25 cellular contexts compared by ENCODE assay signal in genomic region chr12:81136519-81136918, GRCh38. TPM values are rescaled to one million over a fixed set of nuclear protein-coding genes. Genes with fewer than 3 reads are reported as not detected.
DNase-seq lines count a peak whose midpoint lies in the region; ATAC-seq, FAIRE-seq and TF ChIP-seq lines count a peak whose summit lies in the region.
"Had no signal": no experiment of that assay in that cellular context is flagged by ENCODE, and none has a peak within 500 bp of the region (broad histone marks: within the 10 kb centered on the region; RNA-seq: fewer than 3 reads in every experiment).

No MANE protein-coding gene starts in this region.

- no peak for ATAC-seq in GM23338
- ATAC-seq in HepG2: peak; percentile 58
- ATAC-seq in GM18858 (IDR thresholded peaks at IDR 0.05; ENCODE audit: unreplicated experiment): no peak
- ATAC-seq: GM12878 had no signal

- H3K27ac Mint-ChIP-seq in GM23338: 0 out of 2 replicates have a peak overlapping the region, but pooled peaks have one; percentile 13
- peak overlapping the region; percentile 2 for H3K27ac Mint-ChIP-seq in endodermal cell
- H3K27ac Mint-ChIP-seq: CD4-positive, CD25-positive, alpha-beta regulatory T cell; CD8-positive, alpha-beta memory T cell; IgD-negative memory B cell had no signal

- H3K9me3 Mint-ChIP-seq in GM23338 (no peaks in the 10 kb centered on the region), endodermal cell (no peaks in the 10 kb centered on the region)

- H2AFZ ChIP-seq in GM23338 (no peak overlapping the region), HepG2 (ENCODE audit: low read length) (no peak overlapping the region)
- H2AFZ ChIP-seq: GM23248 had no signal

- H3K4me3 Mint-ChIP-seq in GM23338 (no peak overlapping the region), endodermal cell (no peak overlapping the region)
- H3K4me3 Mint-ChIP-seq: CD4-positive, CD25-positive, alpha-beta regulatory T cell; CD8-positive, alpha-beta memory T cell; IgD-negative memory B cell had no signal

- H3K4me3 ChIP-seq in GM23338 (no peak overlapping the region), endodermal cell (ENCODE audit: low read length) (peak overlapping the region; percentile 34), HepG2 (replicated peaks in 1 of 3; ENCODE audit: insufficient read depth in 1 of 3, low read depth in 2 of 3, low read length in 3 of 3) (no peak overlapping the region)
- H3K4me3 ChIP-seq: GM12878, GM23248 had no signal

- H3K36me3 ChIP-seq in GM23338 (ENCODE audit: insufficient read depth) (no peaks in the 10 kb centered on the region), endodermal cell (ENCODE audit: control insufficient read depth, insufficient read depth, low read length) (peaks cover 24% of the 10 kb centered on the region), HepG2 (replicated peaks in 1 of 2; ENCODE audit: control insufficient read depth in 1 of 2, insufficient read depth in 2 of 2, low read length in 2 of 2) (peaks cover 6 to 19% of the 10 kb centered on the region in 2 experiments; a peak in 4 of 5 replicates)
- H3K36me3 ChIP-seq: BE2C had no signal

- H3K79me2 ChIP-seq in GM23338 (replicated peaks; ENCODE audit: insufficient read depth) (no peaks in the 10 kb centered on the region), HepG2 (ENCODE audit: insufficient read depth, low read length) (peaks cover 13% of the 10 kb centered on the region)

- CTCF ChIA-PET in HepG2 (lab: Yijun Ruan, JAX; ENCODE audit: low intra/inter-chr PET ratio, low total read pairs): no interaction called here

- H3K27me3 ChIP-seq in GM23338 (ENCODE audit: insufficient read depth) (no peaks in the 10 kb centered on the region), endodermal cell (ENCODE audit: control insufficient read depth, insufficient read depth, low read length, poor library complexity, severe bottlenecking) (no peaks in the 10 kb centered on the region), HepG2 (ENCODE audit: control insufficient read depth in 1 of 2, insufficient read depth in 2 of 2, low read length in 2 of 2) (no peaks in the 10 kb centered on the region)

- no TSS peak for BruUV-seq in HepG2 (replicated peaks; lab: Mats Ljungman, UMichigan)

- no peak for TF ChIP-seq POLR2A in HepG2 (IDR thresholded peaks at IDR 0.05; ENCODE audit: insufficient read depth in 1 of 2, low read depth in 2 of 2, low read length in 2 of 2)

- TF ChIP-seq RAD21 in HepG2 (CRISPR knock-in tag; IDR thresholded peaks at IDR 0.05): no peak

- H3K27ac ChIP-seq in GM23338 (ENCODE audit: low read depth) (no peak overlapping the region), endodermal cell (ENCODE audit: low read depth, low read length) (no peak overlapping the region), HepG2 (ENCODE audit: extremely low read length, insufficient read depth, low read length) (peak overlapping the region; percentile 46)
- H3K27ac ChIP-seq: GM23248 had no signal

- no peak overlapping the region for H3K9ac ChIP-seq in endodermal cell (ENCODE audit: extremely low read depth, low read length, poor library complexity, severe bottlenecking)
- H3K9ac ChIP-seq in HepG2 (ENCODE audit: insufficient read depth, low read depth, low read length): no peak overlapping the region
- H3K9ac ChIP-seq: GM23248 had no signal

- H3K4me2 ChIP-seq in GM23338 (no peak overlapping the region), HepG2 (ENCODE audit: low read depth, low read length) (no peak overlapping the region)

- intact Hi-C loops in HepG2 (cut with micrococcal nuclease; ENCODE audit: unreplicated experiment): no loop called here

- DNase-seq in GM23338 (ENCODE audit: low spot score): no peak
- DNase-seq in endodermal cell: no peak
- no peak for DNase-seq in HepG2 (ENCODE audit: low spot score)
- DNase-seq in renal cortical epithelial cell (ENCODE audit: low read depth): peak; percentile 48
- no peak for DNase-seq in RCC 7860 (ENCODE audit: low spot score)
- DNase-seq in NCI-H2029 treated with DMSO at 0.1 percent for 48 hours (lab: John Stamatoyannopoulos, UW): no peak
- DNase-seq in frontal cortex (ENCODE audit: low spot score in 2 of 2): no peak
- DNase-seq: ACHN; BE2C; C1 segment of cervical spinal cord; CD4-positive, CD25-positive, alpha-beta regulatory T cell; CD8-positive, alpha-beta memory T cell; COR-L47; DMS153; DND-41; EL; GM23248; H7; KBM-7 had no signal

- TF ChIP-seq EP300 in HepG2 (IDR thresholded peaks at IDR 0.05; ENCODE audit: low read depth in 2 of 2, low read length in 2 of 2) (no peak), HepG2 (CRISPR knock-in tag; IDR thresholded peaks at IDR 0.05; ENCODE audit: borderline replicate concordance) (no peak)

- FAIRE-seq in HepG2 (lab: Jason Lieb, UNC) (no peak), RCC 7860 (lab: Jason Lieb, UNC) (no peak), frontal cortex (lab: Jason Lieb, UNC) (no peak)
- FAIRE-seq: A204.1, GM12878, HTR-8/SVneo had no signal

- no peaks in the 10 kb centered on the region for H3F3A ChIP-seq in GM23338 (replicated peaks; ENCODE audit: low read depth)

- H3K27me3 Mint-ChIP-seq in GM23338 (ENCODE audit: insufficient read depth, low read depth, poor library complexity) (no peaks in the 10 kb centered on the region), endodermal cell (ENCODE audit: insufficient read depth) (no peaks in the 10 kb centered on the region)
- H3K27me3 Mint-ChIP-seq: CD4-positive, CD25-positive, alpha-beta regulatory T cell; CD8-positive, alpha-beta memory T cell; IgD-negative memory B cell had no signal

- H3K4me1 Mint-ChIP-seq in GM23338: no peaks in the 10 kb centered on the region
- H3K4me1 Mint-ChIP-seq in endodermal cell: peaks cover 8% of the 10 kb centered on the region
- H3K4me1 Mint-ChIP-seq: CD4-positive, CD25-positive, alpha-beta regulatory T cell; CD8-positive, alpha-beta memory T cell; IgD-negative memory B cell had no signal

- H3K9me3 ChIP-seq in endodermal cell (ENCODE audit: control insufficient read depth, low read length) (no peaks in the 10 kb centered on the region), HepG2 (ENCODE audit: low read length) (no peaks in the 10 kb centered on the region)
- H3K9me3 ChIP-seq: BE2C had no signal

- TF ChIP-seq CTCF in GM23338 (conservative IDR thresholded peaks at IDR 0.05; ENCODE audit: low read depth in 2 of 2) (no peak), endodermal cell (conservative IDR thresholded peaks at IDR 0.05) (no peak), HepG2 (CRISPR knock-in tag; IDR thresholded peaks at IDR 0.05) (no peak)

- in situ Hi-C loops in HepG2 (cut with HindIII; ENCODE audit: extremely low pct_ligation_motif_present, low pct_unique_long_range_greater_than_20kb): no loop called here

- H3K36me3 Mint-ChIP-seq in GM23338 (ENCODE audit: low read depth) (peaks cover under 1% of the 10 kb centered on the region; the same call in 1 of the 3 replicates), endodermal cell (ENCODE audit: low read depth) (peaks cover 4% of the 10 kb centered on the region)
- H3K36me3 Mint-ChIP-seq: CD4-positive, CD25-positive, alpha-beta regulatory T cell; CD8-positive, alpha-beta memory T cell; IgD-negative memory B cell had no signal

- H3K4me1 ChIP-seq in GM23338 (ENCODE audit: insufficient read depth) (no peaks in the 10 kb centered on the region), endodermal cell (ENCODE audit: control insufficient read depth, insufficient read depth, low read length) (peaks cover 2% of the 10 kb centered on the region), HepG2 (ENCODE audit: insufficient read depth, low read length) (peaks cover 32% of the 10 kb centered on the region)
- H3K4me1 ChIP-seq: BE2C had no signal

- POLR2A ChIA-PET in HepG2 (lab: Yijun Ruan, JAX): interaction anchor here (0.9 to 1.7 kb wide), 5 partner anchors 10 to 200 kb away, joined by 3 to 7 read pairs (median 4); no protein-coding TSS in a partner anchor

- H4K20me1 ChIP-seq in GM23338 (replicated peaks; ENCODE audit: insufficient read depth): no peaks in the 10 kb centered on the region
- no peaks in the 10 kb centered on the region for H4K20me1 ChIP-seq in HepG2 (ENCODE audit: insufficient read depth, low read length)

- no peaks in the 10 kb centered on the region for H3K9me2 ChIP-seq in GM23338 (ENCODE audit: insufficient read depth)

TF ChIP-seq in GM23338, 12 proteins besides CTCF, POLR2A, EP300 and RAD21 (continues in another document):
- TF ChIP-seq JUNB (IDR thresholded peaks at IDR 0.05; ENCODE audit: unreplicated experiment): no peak
- TF ChIP-seq EZH2phosphoT487 (IDR thresholded peaks at IDR 0.05; ENCODE audit: unreplicated experiment): no peak

TF ChIP-seq in HepG2, 621 proteins besides CTCF, POLR2A, EP300 and RAD21 (continues in another document):
- no peak for TF ChIP-seq FLYWCH1 (CRISPR knock-in tag; IDR thresholded peaks at IDR 0.05)

RNA-seq across cellular contexts. Expression of gene ACSS3, which starts 58.6 kb away (rescaled TPM):
- 22.5 and 28.9 TPM in 2 replicates for total RNA-seq in GM23338 (2014; rRNA removed; shearing (Covaris generic))
- polyA plus RNA-seq in GM23338 (2016; fragmentation: Nextera tagmentation; extraction: Ambion mirVana) (5.2 and 7.4 TPM in 2 replicates), HepG2 (2011; rRNA removed) (68.6 and 79.5 TPM in 2 replicates)
- total RNA-seq in endodermal cell (10 to 100 TPM; 28.3 to 29.4 TPM), HepG2 (2016; rRNA removed; fragmentation: Illumina TruSeq; extraction: Trizol) (86.3 and 95.7 TPM in 2 replicates), renal cortical epithelial cell (8.5 and 19.8 TPM in 2 replicates), frontal cortex (4.1 TPM)
- polyA plus RNA-seq in endodermal cell (2013, experiment 1 of 2): 20.9 TPM
- polyA plus RNA-seq in endodermal cell (2013, experiment 2 of 2): 19.3 TPM
- total RNA-seq in HepG2 (2016; cell fraction: cytosol; rRNA removed; fragmentation: Illumina TruSeq; extraction: Trizol; ENCODE audit: low read depth): 16.5 and 17.3 TPM in 2 replicates
- 83.9 and 102 TPM in 2 replicates for total RNA-seq in HepG2 (2016; cell fraction: insoluble cytoplasmic fraction; rRNA removed; fragmentation: Illumina TruSeq; extraction: Trizol)
- 23.5 and 28.5 TPM in 2 replicates for total RNA-seq in HepG2 (2016; cell fraction: membrane; rRNA removed; fragmentation: Illumina TruSeq; extraction: Trizol)
- total RNA-seq in HepG2 (2016; cell fraction: nucleus; rRNA removed; fragmentation: Illumina TruSeq; extraction: Trizol): 133 TPM in 2 replicates
- polyA plus RNA-seq in HepG2 (2011; cell fraction: cytosol; rRNA removed): 53.2 and 78.7 TPM in 2 replicates
- polyA plus RNA-seq in HepG2 (2011; cell fraction: nucleus; rRNA removed): 56.5 and 68.3 TPM in 2 replicates
- polyA plus RNA-seq in HepG2 (2012): 56.8 and 59.4 TPM in 2 replicates
- polyA plus RNA-seq in HepG2 (2016; cell fraction: cytosol; fragmentation: Illumina TruSeq; extraction: Trizol; ENCODE audit: low read depth): 7.4 and 7.7 TPM in 2 replicates
- polyA plus RNA-seq in HepG2 (2016; cell fraction: insoluble cytoplasmic fraction; fragmentation: Illumina TruSeq; extraction: Trizol; ENCODE audit: low read depth): 88.8 and 97.6 TPM in 2 replicates
- 12.9 and 14.0 TPM in 2 replicates for polyA plus RNA-seq in HepG2 (2016; cell fraction: membrane; fragmentation: Illumina TruSeq; extraction: Trizol; ENCODE audit: low read depth)
- 72.3 and 73.1 TPM in 2 replicates for polyA plus RNA-seq in HepG2 (2016; cell fraction: nucleus; fragmentation: Illumina TruSeq; extraction: Trizol; ENCODE audit: insufficient read depth, low read depth)
- polyA minus RNA-seq in HepG2 (2011; rRNA and poly(A)+ RNA removed; ENCODE audit: low replicate concordance): 96.5 TPM in 1 of 2 replicates, not detected in the other
- 99.5 and 134 TPM in 2 replicates for polyA minus RNA-seq in HepG2 (2011; cell fraction: cytosol; rRNA and poly(A)+ RNA removed)
- 426 and 440 TPM in 2 replicates for polyA minus RNA-seq in HepG2 (2011; cell fraction: nucleus; rRNA and poly(A)+ RNA removed)
- total RNA-seq: CD4-positive, CD25-positive, alpha-beta regulatory T cell; CD8-positive, alpha-beta memory T cell; G401 had no signal
- polyA plus RNA-seq: CD4-positive, CD25-positive, alpha-beta regulatory T cell; CD8-positive, alpha-beta memory T cell; GM12878; IgD-negative memory B cell had no signal
